Comparison of ENCODE assay signal across 13 cellular contexts in genomic region chr7:158783595-158783994, GRCh38. TPM values are rescaled to one million over a fixed set of nuclear protein-coding genes. Genes with fewer than 3 reads are reported as not detected.
DNase-seq lines count a peak whose midpoint lies in the region; ATAC-seq and TF ChIP-seq lines count a peak whose summit lies in the region.
"Had no signal": no experiment of that assay in that cellular context is flagged by ENCODE, and none has a peak within 500 bp of the region (broad histone marks: within the 10 kb centered on the region; RNA-seq: fewer than 3 reads in every experiment).

No MANE protein-coding gene starts in this region.

- no peaks in the 10 kb centered on the region for H3K27me3 Mint-ChIP-seq in natural killer cell (ENCODE audit: low read depth in 2 of 2)
- no peaks in the 10 kb centered on the region for H3K27me3 Mint-ChIP-seq in natural killer cell treated with Interleukin-12 subunit alpha and Interleukin-12 subunit beta and Interleukin-15 and Interleukin-18, amount 100 ng/mL, for 72 hours

- H3K79me2 ChIP-seq in hepatocyte = no peaks in the 10 kb centered on the region

- no peak overlapping the region for H3K27ac Mint-ChIP-seq in natural killer cell
- H3K27ac Mint-ChIP-seq in natural killer cell treated with Interleukin-12 subunit alpha and Interleukin-12 subunit beta and Interleukin-15 and Interleukin-18, amount 100 ng/mL, for 72 hours = no peak overlapping the region
- H3K27ac Mint-ChIP-seq: HFFc6, nephron progenitor cell had no signal

- no peaks in the 10 kb centered on the region for H3K9me3 ChIP-seq in esophagus squamous epithelium
- H3K9me3 ChIP-seq in hepatocyte (ENCODE audit: low read depth) = no peaks in the 10 kb centered on the region

- H3K9ac ChIP-seq in rectal smooth muscle tissue (ENCODE audit: low read length) = no peak overlapping the region

- intact Hi-C loops in natural killer cell (cut with micrococcal nuclease) (no loop called here), esophagus squamous epithelium (cut with DNase I) (no loop called here), posterior vena cava (cut with DNase I) (loop anchor here in 1 of 2 donors (5.0 kb wide), 1 partner anchor 44 kb away; the partner anchor contains the start of gene ESYT2)

- no peaks in the 10 kb centered on the region for H3K9me3 Mint-ChIP-seq in natural killer cell
- H3K9me3 Mint-ChIP-seq in natural killer cell treated with Interleukin-12 subunit alpha and Interleukin-12 subunit beta and Interleukin-15 and Interleukin-18, amount 100 ng/mL, for 72 hours = no peaks in the 10 kb centered on the region
- H3K9me3 Mint-ChIP-seq: HFFc6, nephron progenitor cell had no signal

- TF ChIP-seq POLR2A in esophagus squamous epithelium (IDR thresholded peaks at IDR 0.05) = no peak

- no peak for TF ChIP-seq CTCF in natural killer cell (IDR thresholded peaks at IDR 0.05)
- no peak for TF ChIP-seq CTCF in esophagus squamous epithelium (IDR thresholded peaks at IDR 0.05)
- TF ChIP-seq CTCF in hepatocyte (IDR thresholded peaks at IDR 0.05; ENCODE audit: poor library complexity) = no peak

- DNase-seq in natural killer cell (no peak), esophagus squamous epithelium (lab: John Stamatoyannopoulos, UW) (no peak), posterior vena cava (ENCODE audit: low spot score) (no peak), hepatocyte (ENCODE audit: low spot score) (no peak), cerebellar cortex (ENCODE audit: low spot score) (no peak), ureter (ENCODE audit: low spot score) (no peak)
- no peak for DNase-seq in natural killer cell treated with Interleukin-12 subunit alpha and Interleukin-12 subunit beta and Interleukin-15 and Interleukin-18, amount 100 ng/mL, for 72 hours (ENCODE audit: low spot score)
- DNase-seq: EL, MV-4-11, NCI-H226, nephron progenitor cell had no signal

- 18 to 30% methylated on average over 3 to 7 of the region's 8 CpGs for WGBS in esophagus squamous epithelium, 2 donors
- 77% methylated on average over 8 of the region's 8 CpGs for WGBS in hepatocyte (ENCODE audit: low lambda C conversion rate, missing lambda C conversion rate)

- no peak overlapping the region for H3K4me3 ChIP-seq in esophagus squamous epithelium
- no peak overlapping the region for H3K4me3 ChIP-seq in rectal smooth muscle tissue (ENCODE audit: low read length)
- H3K4me3 ChIP-seq in hepatocyte = no peak overlapping the region

- H3K27me3 ChIP-seq in esophagus squamous epithelium = no peaks in the 10 kb centered on the region
- no peaks in the 10 kb centered on the region for H3K27me3 ChIP-seq in rectal smooth muscle tissue (ENCODE audit: control insufficient read depth, insufficient read depth, low read length)
- H3K27me3 ChIP-seq in hepatocyte = no peaks in the 10 kb centered on the region

- ATAC-seq in natural killer cell = peak in 2 of 3 donors; percentile 27 to 29
- ATAC-seq in natural killer cell treated with Interleukin-12 subunit alpha and Interleukin-12 subunit beta and Interleukin-15 and Interleukin-18, amount 100 ng/mL, for 72 hours = no peak

- H3K4me3 Mint-ChIP-seq in natural killer cell = no peak overlapping the region
- H3K4me3 Mint-ChIP-seq in natural killer cell treated with Interleukin-12 subunit alpha and Interleukin-12 subunit beta and Interleukin-15 and Interleukin-18, amount 100 ng/mL, for 72 hours = no peak overlapping the region
- H3K4me3 Mint-ChIP-seq: HFFc6, nephron progenitor cell had no signal

- H3K4me1 ChIP-seq in esophagus squamous epithelium (peaks cover 0 to 51% (median 12%) of the 10 kb centered on the region in 3 donors), rectal smooth muscle tissue (ENCODE audit: control insufficient read depth, insufficient read depth, low read length) (peaks cover 23% of the 10 kb centered on the region), hepatocyte (ENCODE audit: insufficient read depth) (peaks cover 8% of the 10 kb centered on the region)

- H4K20me1 ChIP-seq in hepatocyte (ENCODE audit: insufficient read depth, poor library complexity, severe bottlenecking) = no peaks in the 10 kb centered on the region

- peak overlapping the region; percentile 54 to 84 (median 82) for H3K27ac ChIP-seq in esophagus squamous epithelium
- H3K27ac ChIP-seq in rectal smooth muscle tissue (ENCODE audit: low read depth, low read length) = peak overlapping the region; percentile 74
- H3K27ac ChIP-seq in hepatocyte = no peak overlapping the region

- H3K36me3 ChIP-seq in esophagus squamous epithelium (peaks cover 0 to 82% (median 0%) of the 10 kb centered on the region in 3 donors), rectal smooth muscle tissue (ENCODE audit: control insufficient read depth, insufficient read depth, low read length) (peaks cover 19% of the 10 kb centered on the region), hepatocyte (replicated peaks; ENCODE audit: insufficient read depth, low read depth) (no peaks in the 10 kb centered on the region)

- H2AFZ ChIP-seq in hepatocyte = no peak overlapping the region

- no peak overlapping the region for H3K4me2 ChIP-seq in hepatocyte

- H3K4me1 Mint-ChIP-seq in natural killer cell = peaks cover 9 to 18% of the 10 kb centered on the region in 2 donors
- H3K4me1 Mint-ChIP-seq in natural killer cell treated with Interleukin-12 subunit alpha and Interleukin-12 subunit beta and Interleukin-15 and Interleukin-18, amount 100 ng/mL, for 72 hours (ENCODE audit: low read depth in 2 of 2) = peaks cover under 1 to 9% of the 10 kb centered on the region in 2 donors
- H3K4me1 Mint-ChIP-seq: nephron progenitor cell had no signal

- H3K9me2 ChIP-seq in hepatocyte (replicated peaks; ENCODE audit: insufficient read depth) = no peaks in the 10 kb centered on the region

- no peaks in the 10 kb centered on the region for H3K36me3 Mint-ChIP-seq in natural killer cell
- H3K36me3 Mint-ChIP-seq in natural killer cell treated with Interleukin-12 subunit alpha and Interleukin-12 subunit beta and Interleukin-15 and Interleukin-18, amount 100 ng/mL, for 72 hours = no peaks in the 10 kb centered on the region

RNA-seq across cellular contexts. Expression of gene ESYT2, which starts 45.7 kb away (rescaled TPM):
- total RNA-seq in natural killer cell (100 to 1,000 TPM; 137 to 163 (median 160) TPM), esophagus squamous epithelium (10 to 100 TPM; 52.1 to 94.2 (median 60.5) TPM), posterior vena cava (100 to 1,000 TPM; 145 to 181 TPM), hepatocyte (59.6 and 61.2 TPM in 2 replicates), ureter (83.9 TPM)
- 10 to 100 TPM; 24.4 to 31.8 TPM for total RNA-seq in natural killer cell treated with Interleukin-12 subunit alpha and Interleukin-12 subunit beta and Interleukin-15 and Interleukin-18, amount 100 ng/mL, for 72 hours
- 29.4 and 33.4 TPM in 2 replicates for polyA plus RNA-seq in hepatocyte

Comparison
In these comparisons a context has a peak if more than half of its experiments do, and no peak if none do; other contexts are left out.
1. ATAC-seq: peak in natural killer cell (2 of 3); none in natural killer cell treated with Interleukin-12 subunit alpha and Interleukin-12 subunit beta and Interleukin-15 and Interleukin-18, amount 100 ng/mL, for 72 hours (0 of 2).